Comparison of ENCODE assay signal across 8 cellular contexts in the genomic region with DNA sequence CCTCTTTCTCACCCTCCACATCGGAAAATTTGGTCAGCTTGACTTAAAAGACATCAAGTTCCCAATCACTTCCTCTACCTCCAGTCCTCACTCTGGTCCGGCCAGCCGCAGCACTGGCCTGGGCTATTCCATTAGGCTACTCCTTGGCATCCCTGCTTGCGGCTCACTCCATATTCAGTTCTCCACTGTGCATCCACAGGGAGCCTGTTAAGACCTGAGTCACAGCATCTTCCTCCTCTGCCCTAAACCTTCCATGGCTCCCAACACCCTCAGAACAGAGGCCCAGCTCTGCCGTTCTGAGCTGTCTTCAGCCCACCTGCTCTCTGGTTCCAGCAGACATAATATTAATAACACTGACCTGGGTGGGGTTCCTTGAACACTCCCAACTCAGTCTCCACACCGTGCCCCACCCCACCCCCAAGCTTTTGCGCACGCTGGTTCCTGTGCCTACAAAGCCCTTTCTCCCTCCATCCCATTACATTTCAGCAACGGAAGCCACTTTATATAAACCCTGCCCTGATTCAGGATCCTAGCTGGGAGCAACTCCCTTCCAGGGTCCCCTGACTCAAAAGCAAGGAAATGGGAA. TPM values are rescaled to one million over a fixed set of nuclear protein-coding genes. Genes with fewer than 3 reads are reported as not detected.
A peak's percentile ranks its signal among the peaks of the same experiment; 100 is the strongest.
DNase-seq lines count a peak whose midpoint lies in the region; ATAC-seq and TF ChIP-seq lines count a peak whose summit lies in the region.

No MANE protein-coding gene starts in this region.

- in situ Hi-C loops in astrocyte of the cerebellum (cut with HindIII; ENCODE audit: low sequenced_read_pairs): no loop called here

- peaks cover 20% of the 10 kb centered on the region for H3K36me3 ChIP-seq in HUES48 (ENCODE audit: control insufficient read depth, insufficient read depth, low read length)
- H3K36me3 ChIP-seq in thymus (ENCODE audit: control insufficient read depth, insufficient read depth): peaks cover 36% of the 10 kb centered on the region

- H3K4me3 ChIP-seq in HUES48 (ENCODE audit: low read depth, low read length): peak overlapping the region; percentile 65
- peak overlapping the region; percentile 78 for H3K4me3 ChIP-seq in astrocyte of the cerebellum (ENCODE audit: low read depth, low read length)
- H3K4me3 ChIP-seq in thymus (ENCODE audit: low read length): peak overlapping the region; percentile 92

- no peak overlapping the region for H3K9ac ChIP-seq in HUES48 (ENCODE audit: low read depth, low read length)

- H3K27me3 ChIP-seq in HUES48 (ENCODE audit: control insufficient read depth, insufficient read depth, low read length) (peaks cover 9% of the 10 kb centered on the region), thymus (ENCODE audit: control insufficient read depth, insufficient read depth) (no peaks in the 10 kb centered on the region)

- H3K4me1 ChIP-seq in HUES48 (ENCODE audit: control insufficient read depth, insufficient read depth, low read length) (peaks cover 9% of the 10 kb centered on the region; the same call in 1 of the 2 replicates), thymus (ENCODE audit: control insufficient read depth, insufficient read depth, low read length) (peaks cover 11% of the 10 kb centered on the region)

- 40% methylated on average over 9 of the region's 9 CpGs for WGBS in thymus

- H3K27ac ChIP-seq in HUES48 (ENCODE audit: low read depth, low read length) (peak overlapping the region; percentile 45), thymus (ENCODE audit: low read depth) (peak overlapping the region; percentile 74)

- TF ChIP-seq CTCF in astrocyte of the cerebellum (IDR thresholded peaks at IDR 0.05; ENCODE audit: low read depth, low read length, missing control alignments): no peak

- DNase-seq in AG08396 (ENCODE audit: low spot score): peak; percentile 30
- DNase-seq in astrocyte of the cerebellum (ENCODE audit: low read depth): no peak
- DNase-seq in left kidney (ENCODE audit: low read depth, low spot score): peak; percentile 9
- no peak for DNase-seq in globus pallidus (ENCODE audit: low spot score)

- ATAC-seq in GM19467 (IDR thresholded peaks at IDR 0.05; ENCODE audit: unreplicated experiment) (no peak), HG03565 (IDR thresholded peaks at IDR 0.05; ENCODE audit: unreplicated experiment) (no peak)

- H3K9me3 ChIP-seq in HUES48 (ENCODE audit: control insufficient read depth, insufficient read depth, low read length) (peaks cover 35% of the 10 kb centered on the region), thymus (ENCODE audit: control insufficient read depth) (peaks cover 25% of the 10 kb centered on the region)

RNA-seq across cellular contexts. Expression of a gene that starts 1.0 kb away (rescaled TPM):
- 2.6 TPM for polyA plus RNA-seq in thymus

RNA-seq across cellular contexts. Expression of a gene that starts 36.3 kb away (rescaled TPM):
- polyA plus RNA-seq in thymus: 3.9 TPM

RNA-seq across cellular contexts. Expression of a gene that starts 37.1 kb away (rescaled TPM):
- polyA plus RNA-seq in thymus: 51.9 TPM

Comparison
In these comparisons a context has a peak if more than half of its experiments do, and no peak if none do; other contexts are left out.
1. DNase-seq: peak in AG08396 (single experiment) and left kidney (single experiment); none in astrocyte of the cerebellum (single experiment) and globus pallidus (single experiment).
2. Peak in every context shown above with its lines, with median percentiles within 50 percentile points of each other: H3K4me3 ChIP-seq.